ENCODE assay signal across 1 cellular context in genomic region chr2:24792874-24793751, GRCh38.
TF ChIP-seq lines count a peak whose summit lies in the region.

CENPO (plus strand) TSS chr2:24793425; CDS start chr2:24793920, 495 bp downstream.
PTRHD1 (minus strand) TSS chr2:24793391; CDS start chr2:24793377, 14 bp downstream.

TF ChIP-seq in K562, 482 proteins besides CTCF, POLR2A, EP300 and RAD21 (continued from another document and continues in another):
- no peak for TF ChIP-seq ATF3 (IDR thresholded peaks at IDR 0.05)
- TF ChIP-seq ATF3 (CRISPR knock-in tag; conservative IDR thresholded peaks at IDR 0.05) = 0 out of 2 replicates have a peak, but pooled peaks have one; percentile 15
- TF ChIP-seq GTF2B (IDR thresholded peaks at IDR 0.05; ENCODE audit: extremely low read depth, insufficient read length) = peak; percentile 26
- TF ChIP-seq LEF1 (IDR thresholded peaks at IDR 0.05) = no peak
- peak in 1 of 2 experiments; percentile 45; a peak in 1 of 4 replicates for TF ChIP-seq KDM4B (IDR thresholded peaks at IDR 0.05; ENCODE audit: borderline replicate concordance in 2 of 2, low read depth in 1 of 2)
- TF ChIP-seq ZBTB9 (CRISPR knock-in tag; IDR thresholded peaks at IDR 0.05) = no peak; the same call in 1 of the 2 replicates
- peak; percentile 78 to 85 for TF ChIP-seq MAZ (CRISPR knock-in tag; conservative IDR thresholded peaks at IDR 0.05 in 1 of 2, IDR thresholded peaks at IDR 0.05 in 1 of 2)
- TF ChIP-seq ZBTB43 (CRISPR knock-in tag; IDR thresholded peaks at IDR 0.05) = 0 out of 2 replicates have a peak, but pooled peaks have one; percentile 9
- TF ChIP-seq RBM14 (IDR thresholded peaks at IDR 0.05; ENCODE audit: borderline replicate concordance, insufficient read depth, low read depth, low read length) = no peak
- 0 out of 2 replicates have a peak, but pooled peaks have one; percentile 27 for TF ChIP-seq ZC3H11A (IDR thresholded peaks at IDR 0.05; ENCODE audit: low read depth, low read length)
- TF ChIP-seq PATZ1 (CRISPR knock-in tag; IDR thresholded peaks at IDR 0.05; ENCODE audit: borderline replicate concordance) = no peak
- peak; percentile 81; the same call in 1 of the 2 replicates for TF ChIP-seq TFAP4 (CRISPR knock-in tag; IDR thresholded peaks at IDR 0.05; ENCODE audit: borderline replicate concordance)
- TF ChIP-seq ZNF518B (CRISPR knock-in tag; IDR thresholded peaks at IDR 0.05) = no peak
- TF ChIP-seq SMAD1 (IDR thresholded peaks at IDR 0.05; ENCODE audit: low read depth, low read length, partially characterized antibody) = peak; percentile 48
- TF ChIP-seq ELF1 (tag; IDR thresholded peaks at IDR 0.05) = peak; percentile 79
- no peak for TF ChIP-seq BDP1 (IDR thresholded peaks at IDR 0.05; ENCODE audit: insufficient read depth, insufficient read length)
- no peak for TF ChIP-seq HMG20B (CRISPR knock-in tag; IDR thresholded peaks at IDR 0.05)
- peak; percentile 97 for TF ChIP-seq EP400 (IDR thresholded peaks at IDR 0.05)
- TF ChIP-seq ZBTB40 (IDR thresholded peaks at IDR 0.05) = 0 out of 2 replicates have a peak, but pooled peaks have one; percentile 10
- TF ChIP-seq ZBTB40 (CRISPR knock-in tag; IDR thresholded peaks at IDR 0.05) = no peak
- TF ChIP-seq CTCFL (IDR thresholded peaks at IDR 0.05; ENCODE audit: borderline replicate concordance, insufficient read depth, low read depth, low read length, poor library complexity, severe bottlenecking) = peak; percentile 90
- TF ChIP-seq POLR3G (IDR thresholded peaks at IDR 0.05; ENCODE audit: extremely low read depth, insufficient read length, insufficient replicate concordance) = no peak
- peak; percentile 17 to 61 for TF ChIP-seq E2F6 (IDR thresholded peaks at IDR 0.05; ENCODE audit: borderline replicate concordance in 1 of 2, extremely low read depth in 1 of 2, insufficient read depth in 1 of 2, insufficient read length in 1 of 2, low read depth in 1 of 2, low read length in 1 of 2, poor library complexity in 1 of 2, severe bottlenecking in 1 of 2)
